13 cellular contexts compared by ENCODE assay signal in the genomic region with DNA sequence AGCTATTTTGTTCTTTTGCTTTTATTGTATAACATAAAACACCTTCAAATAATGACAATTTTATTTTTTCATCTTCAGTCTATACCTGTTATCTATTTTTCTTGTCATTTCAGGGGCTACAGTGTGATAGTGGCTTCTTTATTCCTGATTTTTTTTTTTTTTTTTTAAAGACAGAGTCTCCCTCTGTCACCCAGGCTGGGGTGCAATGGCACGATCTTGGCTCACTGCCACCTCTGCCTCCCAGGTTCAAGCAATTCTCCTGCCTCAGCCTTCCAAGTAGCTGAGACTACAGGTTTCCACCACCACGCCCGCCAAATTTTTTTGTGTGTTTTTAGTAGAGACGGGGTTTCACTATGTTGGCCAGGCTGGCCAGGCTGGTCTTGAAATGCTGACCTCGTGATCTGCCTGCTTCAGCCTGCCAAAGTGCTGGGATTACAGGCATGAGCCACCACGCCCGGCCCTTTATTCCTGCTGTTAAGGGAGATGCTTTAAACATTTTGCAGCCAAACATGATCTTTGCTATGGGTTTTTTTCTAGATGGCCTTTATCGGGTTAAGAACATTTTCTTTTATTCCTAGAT. TPM values are rescaled to one million over a fixed set of nuclear protein-coding genes. Genes with fewer than 3 reads are reported as not detected.
DNase-seq lines count a peak whose midpoint lies in the region; ATAC-seq and TF ChIP-seq lines count a peak whose summit lies in the region.
"Not testable (repeated sequence)": the region's sequence is repeated elsewhere in the genome, so short reads cannot be mapped to it uniquely, and the experiment has no call there.
"Had no signal": no experiment of that assay in that cellular context is flagged by ENCODE, and none has a peak within 500 bp of the region (broad histone marks: within the 10 kb centered on the region; RNA-seq: fewer than 3 reads in every experiment).

No MANE protein-coding gene starts in this region.

- H3K27me3 Mint-ChIP-seq in glutamatergic neuron (ENCODE audit: unreplicated experiment) = not testable (repeated sequence)

- H3K4me2 ChIP-seq in mammary epithelial cell (ENCODE audit: insufficient read depth, low read depth, low read length); neuronal stem cell (ENCODE audit: insufficient read depth, low read length, poor library complexity, severe bottlenecking): not testable (repeated sequence)

- not testable (repeated sequence) for H3K9me3 ChIP-seq in MG63; WERI-Rb-1 (ENCODE audit: severe bottlenecking); mammary epithelial cell (replicated peaks; ENCODE audit: insufficient read depth, low read length); neuronal stem cell (replicated peaks in 1 of 2; ENCODE audit: control insufficient read depth in 2 of 2, insufficient read depth in 1 of 2, low read depth in 1 of 2, low read length in 2 of 2)

- H3K4ac ChIP-seq in neuronal stem cell (ENCODE audit: low read length) = not testable (repeated sequence)

- DNase-seq in MG63 = peak; percentile 78
- DNase-seq in WERI-Rb-1 = peak; percentile 4
- peak; percentile 25 for DNase-seq in mammary epithelial cell
- not testable (repeated sequence) for DNase-seq in glutamatergic neuron; neuronal stem cell (ENCODE audit: low spot score)

- not testable (repeated sequence) for H3K36me3 Mint-ChIP-seq in glutamatergic neuron (ENCODE audit: unreplicated experiment)

- H3K4me1 Mint-ChIP-seq in glutamatergic neuron (ENCODE audit: low read depth, unreplicated experiment) = peaks cover 24% of the 10 kb centered on the region

- H3K27ac ChIP-seq in WERI-Rb-1; mammary epithelial cell (ENCODE audit: insufficient read depth, low read depth, low read length); neuronal stem cell (replicated peaks; ENCODE audit: low read length): not testable (repeated sequence)

- not testable (repeated sequence) for H4K8ac ChIP-seq in neuronal stem cell (ENCODE audit: low read depth, low read length)

- not testable (repeated sequence) for H3K27me3 ChIP-seq in MG63; WERI-Rb-1 (ENCODE audit: insufficient read depth, low read depth, severe bottlenecking); mammary epithelial cell (ENCODE audit: insufficient read depth, low read length); neuronal stem cell (ENCODE audit: control insufficient read depth in 3 of 3, insufficient read depth in 3 of 3, low read depth in 1 of 3, low read length in 3 of 3)

- not testable (repeated sequence) for H3K23ac ChIP-seq in neuronal stem cell (ENCODE audit: low read depth, low read length, poor library complexity)

- dilution Hi-C loops in mammary epithelial cell (cut with HindIII; ENCODE audit: low sequenced_read_pairs) = not testable (repeated sequence)

- CTCF ChIA-PET in mammary epithelial cell (lab: Charles Lee; ENCODE audit: low non-redundant PET) = interaction anchor here (0.6 kb wide), 1 partner anchor 33 kb away, joined by 4 read pairs; a partner anchor contains a TSS

- peaks cover 12% of the 10 kb centered on the region for H3K9me3 Mint-ChIP-seq in glutamatergic neuron (ENCODE audit: unreplicated experiment)

- BruUV-seq in mammary epithelial cell (replicated peaks; lab: Mats Ljungman, UMichigan) = not testable (repeated sequence)

- H3K27ac Mint-ChIP-seq in glutamatergic neuron (ENCODE audit: unreplicated experiment) = peak overlapping the region; percentile 60

- not testable (repeated sequence) for H4K20me1 ChIP-seq in mammary epithelial cell (ENCODE audit: insufficient read depth, low read length)

- H3K4me1 ChIP-seq in mammary epithelial cell (ENCODE audit: insufficient read depth, low read length); neuronal stem cell (ENCODE audit: control insufficient read depth in 2 of 2, insufficient read depth in 1 of 2, low read depth in 1 of 2, low read length in 2 of 2): not testable (repeated sequence)

- not testable (repeated sequence) for TF ChIP-seq CTCF in WERI-Rb-1 (IDR thresholded peaks at IDR 0.05; ENCODE audit: low read depth, low read length); mammary epithelial cell (conservative IDR thresholded peaks at IDR 0.05 in 1 of 2, IDR thresholded peaks at IDR 0.05 in 1 of 2; ENCODE audit: extremely low read depth in 1 of 2, insufficient read depth in 1 of 2, low read depth in 1 of 2, low read length in 2 of 2); glutamatergic neuron (IDR thresholded peaks at IDR 0.05; ENCODE audit: partially characterized antibody, unreplicated experiment)

- H3K18ac ChIP-seq in neuronal stem cell (ENCODE audit: low read length) = not testable (repeated sequence)

- H2BK5ac ChIP-seq in neuronal stem cell (ENCODE audit: low read length) = not testable (repeated sequence)

- in situ Hi-C loops in mammary epithelial cell (cut with MboI; ENCODE audit: low sequenced_read_pairs in 2 of 2) = not testable (repeated sequence)

- H2AFZ ChIP-seq in mammary epithelial cell (ENCODE audit: low read depth, low read length); neuronal stem cell (ENCODE audit: low read length): not testable (repeated sequence)

- H2BK12ac ChIP-seq in neuronal stem cell (ENCODE audit: low read length) = not testable (repeated sequence)

- H3K36me3 ChIP-seq in MG63; WERI-Rb-1; mammary epithelial cell (ENCODE audit: insufficient read depth, low read length): not testable (repeated sequence)
- peaks cover 1 to 77% of the 10 kb centered on the region in 2 donors for H3K36me3 ChIP-seq in neuronal stem cell (replicated peaks in 1 of 2; ENCODE audit: control insufficient read depth in 2 of 2, insufficient read depth in 2 of 2, low read length in 2 of 2)

- not testable (repeated sequence) for H2BK120ac ChIP-seq in neuronal stem cell (ENCODE audit: low read depth, low read length)

- H3K14ac ChIP-seq in neuronal stem cell (ENCODE audit: low read length) = peak overlapping the region; percentile 21

- H2AK5ac ChIP-seq in neuronal stem cell (ENCODE audit: low read depth, low read length) = not testable (repeated sequence)

- peak overlapping the region; percentile 61 for H3K4me3 Mint-ChIP-seq in glutamatergic neuron (ENCODE audit: unreplicated experiment)

- not testable (repeated sequence) for H3K4me3 ChIP-seq in MG63; WERI-Rb-1 (ENCODE audit: low read depth, low read length); mammary epithelial cell (replicated peaks in 1 of 3; ENCODE audit: insufficient read depth in 1 of 3, low read depth in 2 of 3, low read length in 3 of 3); neuronal stem cell (ENCODE audit: low read length in 2 of 2)

- WGBS in mammary epithelial cell (ENCODE audit: low coverage, missing lambda C conversion rate) = 42% methylated on average over 8 of the region's 8 CpGs
- no CpG with 5 or more reads among the region's 8 CpGs for WGBS in neuronal stem cell (ENCODE audit: extremely low coverage in 2 of 2, insufficient read length in 2 of 2, insufficient replicate concordance in 1 of 2), 2 donors

- H4K91ac ChIP-seq in neuronal stem cell (ENCODE audit: low read depth, low read length, poor library complexity) = not testable (repeated sequence)

- intact Hi-C loops in mammary epithelial cell (cut with micrococcal nuclease) = not testable (repeated sequence)

- ATAC-seq in esophagus mucosa = peak; percentile 33

- H3K79me1 ChIP-seq in neuronal stem cell (ENCODE audit: low read depth, low read length) = not testable (repeated sequence)

- not testable (repeated sequence) for H3K9ac ChIP-seq in mammary epithelial cell (ENCODE audit: insufficient read depth, low read length); neuronal stem cell (ENCODE audit: low read depth, low read length, poor library complexity)

- not testable (repeated sequence) for H3K79me2 ChIP-seq in mammary epithelial cell (ENCODE audit: insufficient read depth, low read length)

- not testable (repeated sequence) for H2BK15ac ChIP-seq in neuronal stem cell (ENCODE audit: low read length)

RNA-seq across cellular contexts. Expression of a gene that starts 12.5 kb away (rescaled TPM):
- total RNA-seq in MG63 (2014; rRNA removed; shearing (Covaris generic); ENCODE audit: low replicate concordance) = not detected in 2 replicates
- total RNA-seq in mammary epithelial cell (not detected), esophagus mucosa (not detected), glutamatergic neuron (ENCODE audit: unreplicated experiment) (633 TPM)
- polyA plus RNA-seq in mammary epithelial cell = not detected
- polyA minus RNA-seq in mammary epithelial cell = not detected
- 0.98 TPM for polyA plus RNA-seq in neuronal stem cell (2013, experiment 1 of 2)
- 0.86 TPM for polyA plus RNA-seq in neuronal stem cell (2013, experiment 2 of 2)
- total RNA-seq: A172; Calu3; CD4-positive, alpha-beta memory T cell; Daoy had no signal
- polyA plus RNA-seq: BJ; CD4-positive, alpha-beta memory T cell had no signal

RNA-seq across cellular contexts. Expression of a gene that starts 32.9 kb away (rescaled TPM):
- total RNA-seq in MG63 (2014; rRNA removed; shearing (Covaris generic); ENCODE audit: low replicate concordance) = 93.3 and 256 TPM in 2 replicates
- total RNA-seq in mammary epithelial cell (100 to 1,000 TPM; 118 to 290 TPM), esophagus mucosa (161 TPM), glutamatergic neuron (ENCODE audit: unreplicated experiment) (276 TPM)
- polyA plus RNA-seq in mammary epithelial cell = 88.9 TPM
- polyA minus RNA-seq in mammary epithelial cell = 239 TPM
- 199 TPM for polyA plus RNA-seq in neuronal stem cell (2013, experiment 1 of 2)
- polyA plus RNA-seq in neuronal stem cell (2013, experiment 2 of 2) = 201 TPM

RNA-seq across cellular contexts. Expression of a gene that starts 33.4 kb away (rescaled TPM):
- total RNA-seq in MG63 (2014; rRNA removed; shearing (Covaris generic); ENCODE audit: low replicate concordance) = 0.22 and 2.0 TPM in 2 replicates
- 1 to 10 TPM in 1 of 2 donors, under 1 TPM in 1; 0.17 to 1.1 TPM for total RNA-seq in mammary epithelial cell
- 0.32 TPM for polyA plus RNA-seq in mammary epithelial cell
- not detected for polyA minus RNA-seq in mammary epithelial cell
- total RNA-seq in esophagus mucosa = not detected
- 2.6 TPM for total RNA-seq in glutamatergic neuron (ENCODE audit: unreplicated experiment)
- 0.91 TPM for polyA plus RNA-seq in neuronal stem cell (2013, experiment 1 of 2)
- polyA plus RNA-seq in neuronal stem cell (2013, experiment 2 of 2) = 1.2 TPM
- total RNA-seq: Calu3; CD4-positive, alpha-beta memory T cell; Daoy had no signal
- polyA plus RNA-seq: CD4-positive, alpha-beta memory T cell had no signal

RNA-seq across cellular contexts. Expression of a gene that starts 37.3 kb away (rescaled TPM):
- total RNA-seq in MG63 (2014; rRNA removed; shearing (Covaris generic); ENCODE audit: low replicate concordance) = 7.4 and 12.8 TPM in 2 replicates
- 1 to 10 TPM; 5.2 to 6.2 TPM for total RNA-seq in mammary epithelial cell
- 10.1 TPM for polyA plus RNA-seq in mammary epithelial cell
- 41.1 TPM for polyA minus RNA-seq in mammary epithelial cell
- total RNA-seq in esophagus mucosa = 5.0 TPM
- 19.2 TPM for total RNA-seq in glutamatergic neuron (ENCODE audit: unreplicated experiment)
- 8.3 TPM for polyA plus RNA-seq in neuronal stem cell (2013, experiment 1 of 2)
- 7.7 TPM for polyA plus RNA-seq in neuronal stem cell (2013, experiment 2 of 2)

RNA-seq across cellular contexts. Expression of a gene that starts 49.2 kb away (rescaled TPM):
- total RNA-seq in MG63 (2014; rRNA removed; shearing (Covaris generic); ENCODE audit: low replicate concordance) = 0.10 TPM in 1 of 2 replicates, not detected in the other
- total RNA-seq in mammary epithelial cell (1 to 10 TPM in 1 of 2 donors, under 1 TPM in 1; 0.24 to 1.8 TPM), esophagus mucosa (0.64 TPM), glutamatergic neuron (ENCODE audit: unreplicated experiment) (0.66 TPM)
- 0.20 TPM for polyA plus RNA-seq in mammary epithelial cell
- polyA minus RNA-seq in mammary epithelial cell = not detected
- polyA plus RNA-seq in neuronal stem cell (2013, experiment 1 of 2) = 0.66 TPM
- 0.51 TPM for polyA plus RNA-seq in neuronal stem cell (2013, experiment 2 of 2)
- total RNA-seq: A673; CD4-positive, alpha-beta memory T cell; Daoy; G401 had no signal
- polyA plus RNA-seq: CD4-positive, alpha-beta memory T cell had no signal

Comparison
In these comparisons a context has a peak if more than half of its experiments do, and no peak if none do; other contexts are left out.
1. RNA of a gene that starts 12.5 kb away (total RNA-seq): 633 TPM in glutamatergic neuron (single experiment); not detected in MG63, not detected in mammary epithelial cell and not detected in esophagus mucosa (single experiment); every median in the first group is over 100 times any median in the second.